ENCODE assay signal across 8 cellular contexts in genomic region chr19:2503521-2504109, GRCh38. TPM values are rescaled to one million over a fixed set of nuclear protein-coding genes. Genes with fewer than 3 reads are reported as not detected.
DNase-seq lines count a peak whose midpoint lies in the region; ATAC-seq, FAIRE-seq and TF ChIP-seq lines count a peak whose summit lies in the region.

No MANE protein-coding gene starts in this region.

- TF ChIP-seq CTCF in astrocyte (IDR thresholded peaks at IDR 0.05; ENCODE audit: insufficient read depth, low read depth, low read length), result no peak
- no peak for TF ChIP-seq CTCF in omental fat pad (IDR thresholded peaks at IDR 0.05)
- TF ChIP-seq CTCF in MM.1S (IDR thresholded peaks at IDR 0.05; ENCODE audit: low read length), result no peak

- H3K4me3 Mint-ChIP-seq in CD8-positive, alpha-beta memory T cell, result peak overlapping the region; percentile 7 to 89 (median 77)
- H3K4me3 Mint-ChIP-seq in T-helper 17 cell (peak overlapping the region; percentile 78), astrocyte (ENCODE audit: unreplicated experiment) (peak overlapping the region; percentile 50)

- no peaks in the 10 kb centered on the region for H3K9me2 ChIP-seq in MM.1S (replicated peaks; ENCODE audit: insufficient read depth, low read length)

- H3K27me3 Mint-ChIP-seq in CD8-positive, alpha-beta memory T cell, result no peaks in the 10 kb centered on the region
- no peaks in the 10 kb centered on the region for H3K27me3 Mint-ChIP-seq in T-helper 17 cell
- H3K27me3 Mint-ChIP-seq in astrocyte (ENCODE audit: low read depth, unreplicated experiment), result no peaks in the 10 kb centered on the region

- H3K4me2 ChIP-seq in astrocyte (ENCODE audit: low read length) (peak overlapping the region; percentile 71), MM.1S (ENCODE audit: low read depth, low read length) (no peak overlapping the region)

- CTCF ChIA-PET in CD8-positive, alpha-beta memory T cell (lab: Charles Lee), result interaction anchor here (0.7 to 3.2 kb wide), 12 partner anchors 9 to 580 kb away, joined by 3 to 30 read pairs (median 4); partner anchors contain the start of genes GADD45B and LMNB2

- H3K27ac Mint-ChIP-seq in CD8-positive, alpha-beta memory T cell, result peak overlapping the region; percentile 86 to 99 (median 96)
- H3K27ac Mint-ChIP-seq in T-helper 17 cell, result peak overlapping the region; percentile 96
- H3K27ac Mint-ChIP-seq in astrocyte (ENCODE audit: unreplicated experiment), result peak overlapping the region; percentile 97

- peak overlapping the region; percentile 49 for H2AFZ ChIP-seq in astrocyte (ENCODE audit: low read depth, low read length)
- no peak overlapping the region for H2AFZ ChIP-seq in MM.1S (ENCODE audit: low read length)

- no peaks in the 10 kb centered on the region for H3K27me3 ChIP-seq in CD8-positive, alpha-beta memory T cell (ENCODE audit: insufficient read depth, low read length, poor library complexity, severe bottlenecking)
- no peaks in the 10 kb centered on the region for H3K27me3 ChIP-seq in astrocyte (ENCODE audit: insufficient read depth, low read length)
- H3K27me3 ChIP-seq in MM.1S (replicated peaks; ENCODE audit: insufficient read depth, low read length), result no peaks in the 10 kb centered on the region

- H3K9ac ChIP-seq in astrocyte (ENCODE audit: low read length), result peak overlapping the region; percentile 72
- no peak overlapping the region for H3K9ac ChIP-seq in MM.1S (ENCODE audit: low read length)

- peak; percentile 89 for ATAC-seq in T-helper 17 cell
- peak; percentile 36 for ATAC-seq in omental fat pad (ENCODE audit: low FRiP score)
- no peak for ATAC-seq in GM18519 (IDR thresholded peaks at IDR 0.05; ENCODE audit: low FRiP score, unreplicated experiment)
- no peak for ATAC-seq in GM18870 (IDR thresholded peaks at IDR 0.05; ENCODE audit: unreplicated experiment)

- peak overlapping the region; percentile 60 for H3K27ac ChIP-seq in CD8-positive, alpha-beta memory T cell (ENCODE audit: low read depth, low read length)
- H3K27ac ChIP-seq in astrocyte (ENCODE audit: low read depth, low read length), result peak overlapping the region; percentile 80
- H3K27ac ChIP-seq in MM.1S (ENCODE audit: low read length), result no peak overlapping the region

- H3K79me2 ChIP-seq in astrocyte (ENCODE audit: insufficient read depth, low read length) (no peaks in the 10 kb centered on the region), MM.1S (ENCODE audit: low read length) (no peaks in the 10 kb centered on the region)

- no peaks in the 10 kb centered on the region for H3F3A ChIP-seq in MM.1S (ENCODE audit: insufficient read depth, low read length)

- peak; percentile 53 to 88 (median 75) for DNase-seq in CD8-positive, alpha-beta memory T cell
- peak; percentile 40 to 66 (median 41) for DNase-seq in T-helper 17 cell
- peak; percentile 80 for DNase-seq in astrocyte (ENCODE audit: low read depth)
- no peak for DNase-seq in omental fat pad (ENCODE audit: low spot score)
- no peak for DNase-seq in MM.1S
- no peak for DNase-seq in SKM-1 (lab: John Stamatoyannopoulos, UW; ENCODE audit: unreplicated experiment)

- H4K20me1 ChIP-seq in astrocyte (ENCODE audit: insufficient read depth, low read length) (no peaks in the 10 kb centered on the region), MM.1S (ENCODE audit: insufficient read depth, low read length) (no peaks in the 10 kb centered on the region)

- H3K9me3 Mint-ChIP-seq in CD8-positive, alpha-beta memory T cell, result no peaks in the 10 kb centered on the region
- H3K9me3 Mint-ChIP-seq in astrocyte (ENCODE audit: unreplicated experiment), result peaks cover 3% of the 10 kb centered on the region

- H3K9me3 ChIP-seq in CD8-positive, alpha-beta memory T cell (ENCODE audit: low read length), result no peaks in the 10 kb centered on the region
- H3K9me3 ChIP-seq in T-helper 17 cell (ENCODE audit: control insufficient read depth, low read length, poor library complexity, severe bottlenecking) (no peaks in the 10 kb centered on the region), astrocyte (ENCODE audit: insufficient read depth, low read depth, low read length) (no peaks in the 10 kb centered on the region), MM.1S (replicated peaks; ENCODE audit: insufficient read depth, low read length) (no peaks in the 10 kb centered on the region)

- POLR2A ChIA-PET in CD8-positive, alpha-beta memory T cell (lab: Charles Lee), result interaction anchor here (0.6 to 3.5 kb wide), 7 partner anchors 9 to 118 kb away, joined by 3 to 100 read pairs (median 4); partner anchors contain the start of gene GADD45B

- FAIRE-seq in astrocyte (lab: Jason Lieb, UNC), result no peak

- H3K4me3 ChIP-seq in CD8-positive, alpha-beta memory T cell (ENCODE audit: low read length), result peak overlapping the region; percentile 34
- no peak overlapping the region for H3K4me3 ChIP-seq in astrocyte (ENCODE audit: insufficient read depth, low read depth, low read length)
- H3K4me3 ChIP-seq in MM.1S (ENCODE audit: low read length), result no peak overlapping the region

- H3K36me3 ChIP-seq in CD8-positive, alpha-beta memory T cell (ENCODE audit: insufficient read depth, low read length), result no peaks in the 10 kb centered on the region
- H3K36me3 ChIP-seq in astrocyte (ENCODE audit: insufficient read depth, low read length), result no peaks in the 10 kb centered on the region
- H3K36me3 ChIP-seq in MM.1S (replicated peaks; ENCODE audit: insufficient read depth, low read length), result no peaks in the 10 kb centered on the region

- peaks cover 19 to 44% (median 20%) of the 10 kb centered on the region in 3 donors for H3K4me1 Mint-ChIP-seq in CD8-positive, alpha-beta memory T cell
- H3K4me1 Mint-ChIP-seq in T-helper 17 cell (peaks cover 21% of the 10 kb centered on the region), astrocyte (ENCODE audit: low read depth, unreplicated experiment) (peaks cover 21% of the 10 kb centered on the region)

- peaks cover 24% of the 10 kb centered on the region for H3K4me1 ChIP-seq in CD8-positive, alpha-beta memory T cell (ENCODE audit: insufficient read depth, low read length)
- H3K4me1 ChIP-seq in astrocyte (ENCODE audit: insufficient read depth, low read length) (peaks cover 25% of the 10 kb centered on the region), MM.1S (ENCODE audit: low read length) (no peaks in the 10 kb centered on the region)

- peaks cover 0 to 2% (median 0%) of the 10 kb centered on the region in 3 donors for H3K36me3 Mint-ChIP-seq in CD8-positive, alpha-beta memory T cell
- no peaks in the 10 kb centered on the region for H3K36me3 Mint-ChIP-seq in T-helper 17 cell (ENCODE audit: low read depth)
- no peaks in the 10 kb centered on the region for H3K36me3 Mint-ChIP-seq in astrocyte (ENCODE audit: low read depth, unreplicated experiment)

RNA-seq across cellular contexts. Expression of gene GADD45B, which starts 27.7 kb away (rescaled TPM):
- 10 to 100 TPM; 51.1 to 53.7 TPM for total RNA-seq in CD8-positive, alpha-beta memory T cell
- polyA plus RNA-seq in CD8-positive, alpha-beta memory T cell, result 90.7 TPM
- total RNA-seq in T-helper 17 cell, result 100 to 1,000 TPM; 120 to 135 TPM
- total RNA-seq in astrocyte, result 161 and 190 TPM in 2 replicates
- 100 to 1,000 TPM; 120 to 726 (median 425) TPM for total RNA-seq in omental fat pad

RNA-seq across cellular contexts. Expression of gene LMNB2, which starts 46.9 kb away (rescaled TPM):
- 100 to 1,000 TPM; 110 to 116 TPM for total RNA-seq in CD8-positive, alpha-beta memory T cell
- 13.1 TPM for polyA plus RNA-seq in CD8-positive, alpha-beta memory T cell
- 10 to 100 TPM; 13.1 to 16.0 TPM for total RNA-seq in T-helper 17 cell
- 64.0 and 72.1 TPM in 2 replicates for total RNA-seq in astrocyte
- total RNA-seq in omental fat pad, result 10 to 100 TPM; 14.1 to 37.5 (median 23.0) TPM

Comparison
In these comparisons a context has a peak if more than half of its experiments do, and no peak if none do; other contexts are left out.
1. DNase-seq: peak in CD8-positive, alpha-beta memory T cell (5 of 5), T-helper 17 cell (3 of 3) and astrocyte (single experiment); none in omental fat pad (single experiment), MM.1S (single experiment) and SKM-1 (single experiment).
2. ATAC-seq: peak in T-helper 17 cell (single experiment) and omental fat pad (single experiment); none in GM18519 (single experiment) and GM18870 (single experiment).
3. Peak in every context shown above with its lines, with median percentiles within 50 percentile points of each other: H3K27ac Mint-ChIP-seq and H3K4me3 Mint-ChIP-seq.